Comparison of ENCODE assay signal across 16 cellular contexts in genomic region chr3:87127286-87127685, GRCh38.
A peak's percentile ranks its signal among the peaks of the same experiment; 100 is the strongest.
DNase-seq lines count a peak whose midpoint lies in the region; ATAC-seq and TF ChIP-seq lines count a peak whose summit lies in the region.
"Had no signal": no experiment of that assay in that cellular context is flagged by ENCODE, and none has a peak within 500 bp of the region (broad histone marks: within the 10 kb centered on the region; RNA-seq: fewer than 3 reads in every experiment).

No MANE protein-coding gene starts in this region.

- no peak for ATAC-seq in stimulated activated naive CD8-positive, alpha-beta T cell treated with anti-CD3 and anti-CD28 coated beads, Interleukin-15, amount 100 ng/mL, for 72 hours
- no peak for ATAC-seq in GM21786 (IDR thresholded peaks at IDR 0.05; ENCODE audit: unreplicated experiment)
- ATAC-seq: A549, HepG2 had no signal

- DNase-seq in AG09309 (ENCODE audit: low read depth) (peak; percentile 2), amniotic epithelial cell (ENCODE audit: low read depth) (peak; percentile 1), fibroblast of villous mesenchyme (ENCODE audit: low read depth) (peak; percentile 42), SHP77 treated with DMSO at 0.1 percent for 48 hours (lab: John Stamatoyannopoulos, UW) (no peak)
- DNase-seq in Jurkat, Clone E6-1 (ENCODE audit: low read depth, low spot score): peak; percentile 3
- no peak for DNase-seq in stimulated activated naive CD8-positive, alpha-beta T cell treated with anti-CD3 and anti-CD28 coated beads, Interleukin-15, amount 100 ng/mL, for 72 hours
- DNase-seq: CD4-positive, CD25-positive, alpha-beta regulatory T cell; GM23248; NCI-H1092; NCI-H146; NCI-H2081; NCI-H748 treated with DMSO at 0.1 percent for 48 hours had no signal

- no peak overlapping the region for H3K27ac Mint-ChIP-seq in stimulated activated naive CD8-positive, alpha-beta T cell treated with anti-CD3 and anti-CD28 coated beads, Interleukin-15, amount 100 ng/mL, for 72 hours
- H3K27ac Mint-ChIP-seq: CD4-positive, CD25-positive, alpha-beta regulatory T cell had no signal

- TF ChIP-seq CTCF in AG09309 (IDR thresholded peaks at IDR 0.05; ENCODE audit: control insufficient read depth, insufficient read depth, low read depth, low read length, missing control alignments) (no peak), fibroblast of villous mesenchyme (IDR thresholded peaks at IDR 0.05; ENCODE audit: insufficient read depth, low read depth, low read length) (no peak)

- H3K4me3 ChIP-seq in AG09309 (ENCODE audit: control insufficient read depth, low read depth, low read length) (no peak overlapping the region), fibroblast of villous mesenchyme (ENCODE audit: low read depth, low read length) (no peak overlapping the region)
- H3K4me3 ChIP-seq in Jurkat, Clone E6-1 (ENCODE audit: low read length): no peak overlapping the region
- H3K4me3 ChIP-seq: A549, GM23248, SJSA1 had no signal

- no peaks in the 10 kb centered on the region for H3K27me3 Mint-ChIP-seq in stimulated activated naive CD8-positive, alpha-beta T cell treated with anti-CD3 and anti-CD28 coated beads, Interleukin-15, amount 100 ng/mL, for 72 hours
- H3K27me3 Mint-ChIP-seq: CD4-positive, CD25-positive, alpha-beta regulatory T cell had no signal

- H3K4me3 Mint-ChIP-seq in stimulated activated naive CD8-positive, alpha-beta T cell treated with anti-CD3 and anti-CD28 coated beads, Interleukin-15, amount 100 ng/mL, for 72 hours: no peak overlapping the region
- H3K4me3 Mint-ChIP-seq: CD4-positive, CD25-positive, alpha-beta regulatory T cell had no signal

- no peaks in the 10 kb centered on the region for H3K4me1 Mint-ChIP-seq in stimulated activated naive CD8-positive, alpha-beta T cell treated with anti-CD3 and anti-CD28 coated beads, Interleukin-15, amount 100 ng/mL, for 72 hours
- H3K4me1 Mint-ChIP-seq: CD4-positive, CD25-positive, alpha-beta regulatory T cell had no signal

- H3K9me3 Mint-ChIP-seq in stimulated activated naive CD8-positive, alpha-beta T cell treated with anti-CD3 and anti-CD28 coated beads, Interleukin-15, amount 100 ng/mL, for 72 hours: no peaks in the 10 kb centered on the region

Comparison
In these comparisons a context has a peak if more than half of its experiments do, and no peak if none do; other contexts are left out.
1. DNase-seq: peak in AG09309 (single experiment), Jurkat, Clone E6-1 (single experiment), amniotic epithelial cell (single experiment) and fibroblast of villous mesenchyme (single experiment); none in stimulated activated naive CD8-positive, alpha-beta T cell treated with anti-CD3 and anti-CD28 coated beads, Interleukin-15, amount 100 ng/mL, for 72 hours (0 of 2) and SHP77 treated with DMSO at 0.1 percent for 48 hours (single experiment).